Comparison of ENCODE assay signal across 10 cellular contexts in the genomic region with DNA sequence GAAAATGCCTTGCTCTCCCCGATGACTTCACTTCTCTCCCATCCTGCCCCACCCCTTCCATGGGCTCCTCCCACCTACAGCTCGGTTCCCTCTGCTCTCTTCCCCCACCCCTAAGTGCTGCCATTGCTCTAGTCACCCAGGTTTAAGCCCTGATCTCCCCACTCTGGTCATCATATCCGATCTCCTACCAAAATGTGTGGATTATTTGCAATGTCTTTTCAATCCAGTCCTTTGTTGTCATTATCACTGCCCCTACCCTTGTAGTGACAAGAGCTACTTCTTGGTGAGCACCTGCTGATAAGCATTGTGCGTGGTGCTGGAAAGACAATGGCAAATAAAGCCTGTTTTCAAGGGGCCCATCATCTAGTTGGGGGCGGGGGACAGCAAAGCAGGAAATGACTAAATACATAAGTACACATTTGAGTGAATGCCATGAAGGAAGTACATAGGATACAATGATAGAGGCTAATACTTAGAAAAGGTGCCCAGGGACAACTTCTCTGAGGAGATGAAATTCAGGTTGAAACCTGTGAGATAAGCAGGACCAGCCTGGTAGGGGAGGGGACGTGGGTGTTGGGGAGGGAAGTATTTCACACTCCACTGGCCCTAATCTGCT.
A peak's percentile ranks its signal among the peaks of the same experiment; 100 is the strongest.
DNase-seq lines count a peak whose midpoint lies in the region; ATAC-seq and TF ChIP-seq lines count a peak whose summit lies in the region.
"Had no signal": no experiment of that assay in that cellular context is flagged by ENCODE, and none has a peak within 500 bp of the region (broad histone marks: within the 10 kb centered on the region; RNA-seq: fewer than 3 reads in every experiment).

No MANE protein-coding gene starts in this region.

- TF ChIP-seq CTCF in foreskin fibroblast (IDR thresholded peaks at IDR 0.05; ENCODE audit: low read depth, low read length), result no peak

- no peaks in the 10 kb centered on the region for H3K27me3 ChIP-seq in H7 (ENCODE audit: control insufficient read depth, insufficient read depth, low read length)

- H3K4me3 ChIP-seq in H7 (ENCODE audit: insufficient read depth, low read depth, low read length) (no peak overlapping the region), foreskin fibroblast (ENCODE audit: low read depth in 1 of 2, low read length in 2 of 2) (no peak overlapping the region)

- peak; percentile 12 for DNase-seq in ELF-1 (ENCODE audit: low read depth, low spot score)
- DNase-seq in H7, result peak; percentile 28
- peak; percentile 31 for DNase-seq in NCI-H774 (lab: John Stamatoyannopoulos, UW)
- DNase-seq in foreskin fibroblast, result peak; percentile 2 to 33
- DNase-seq in RPMI8226, result no peak
- DNase-seq in AG08395 (ENCODE audit: low spot score), result no peak
- DNase-seq in epidermal melanocyte (ENCODE audit: insufficient read length, low spot score), result no peak
- DNase-seq: activated CD4-positive, CD25-positive, alpha-beta regulatory T cell treated with anti-CD3 and anti-CD28 coated beads, Interleukin-2, amount 50 U/mL, for 72 hours; cerebellar nuclear complex had no signal

- H3K36me3 ChIP-seq in H7 (replicated peaks; ENCODE audit: control insufficient read depth, insufficient read depth, low read length), result no peaks in the 10 kb centered on the region; the same call in 1 of the 2 replicates

- no peak for ATAC-seq in HG03342 (IDR thresholded peaks at IDR 0.05; ENCODE audit: unreplicated experiment)

Comparison
In these comparisons a context has a peak if more than half of its experiments do, and no peak if none do; other contexts are left out.
1. DNase-seq: peak in ELF-1 (single experiment), H7 (single experiment), NCI-H774 (single experiment) and foreskin fibroblast (2 of 2); none in RPMI8226 (single experiment), AG08395 (single experiment) and epidermal melanocyte (single experiment).